20 cellular contexts compared by ENCODE assay signal in the genomic region with DNA sequence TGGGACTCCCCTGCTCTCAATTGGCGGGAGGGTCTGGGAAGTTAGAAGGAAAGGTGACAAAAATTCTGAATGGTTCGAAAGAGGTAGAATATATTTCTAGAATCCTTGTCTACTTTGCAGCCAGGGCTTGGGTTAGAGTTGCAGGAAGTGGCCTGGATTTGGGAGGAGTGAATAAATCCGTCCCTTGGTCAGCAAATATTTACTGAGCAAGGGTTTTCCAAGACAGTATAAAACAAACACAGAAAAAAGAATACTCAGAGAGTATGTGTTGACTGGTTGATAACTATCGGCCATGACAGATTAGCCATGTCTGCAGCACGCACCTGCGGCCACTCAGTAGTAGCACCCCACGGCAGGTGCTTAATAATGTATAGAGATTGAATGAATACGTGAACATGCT. TPM values are rescaled to one million over a fixed set of nuclear protein-coding genes. Genes with fewer than 3 reads are reported as not detected.
DNase-seq lines count a peak whose midpoint lies in the region; TF ChIP-seq lines count a peak whose summit lies in the region.
"Had no signal": no experiment of that assay in that cellular context is flagged by ENCODE, and none has a peak within 500 bp of the region (broad histone marks: within the 10 kb centered on the region; RNA-seq: fewer than 3 reads in every experiment).

No MANE protein-coding gene starts in this region.

- H3K4me3 Mint-ChIP-seq in activated T-cell treated with anti-CD3 and anti-CD28 coated beads, Interleukin-2, amount 50 U/mL, for 24 hours = peak overlapping the region; percentile 94
- H3K4me3 Mint-ChIP-seq in activated naive CD8-positive, alpha-beta T cell treated with anti-CD3 and anti-CD28 coated beads for 36 hours = peak overlapping the region; percentile 91
- peak overlapping the region; percentile 7 for H3K4me3 Mint-ChIP-seq in progenitor cell of endocrine pancreas (ENCODE audit: low read depth)

- peak overlapping the region; percentile 24 for H3K4me2 ChIP-seq in Karpas-422 (ENCODE audit: low read depth, low read length, poor library complexity, severe bottlenecking)

- no peak overlapping the region for H3K9ac ChIP-seq in Karpas-422 (ENCODE audit: low read length)

- H2AFZ ChIP-seq in Karpas-422 (ENCODE audit: low read length) = no peak overlapping the region

- H3K79me2 ChIP-seq in Karpas-422 (ENCODE audit: low read length) = no peaks in the 10 kb centered on the region

- no peaks in the 10 kb centered on the region for H3K27me3 ChIP-seq in Karpas-422 (ENCODE audit: low read length)
- H3K27me3 ChIP-seq: body of pancreas, SJSA1 had no signal

- H4K20me1 ChIP-seq in Karpas-422 (ENCODE audit: insufficient read depth, low read depth, low read length) = no peaks in the 10 kb centered on the region

- no peak for DNase-seq in activated T-cell treated with anti-CD3 and anti-CD28 coated beads, Interleukin-2, amount 50 U/mL, for 24 hours
- DNase-seq in activated T-cell treated with anti-CD3 and anti-CD28 coated beads, Interleukin-2, amount 50 U/mL, for 48 hours = no peak
- no peak for DNase-seq in Karpas-422
- DNase-seq in activated naive CD8-positive, alpha-beta T cell treated with anti-CD3 and anti-CD28 coated beads for 36 hours = no peak
- no peak for DNase-seq in progenitor cell of endocrine pancreas (ENCODE audit: low spot score, unreplicated experiment)
- DNase-seq in AG08395 (ENCODE audit: low spot score) = no peak
- no peak for DNase-seq in AG08396 (ENCODE audit: low spot score)
- no peak for DNase-seq in COR-L47 (lab: John Stamatoyannopoulos, UW)
- DNase-seq: activated CD4-positive, alpha-beta T cell treated with anti-CD3 and anti-CD28 coated beads, Interleukin-2, amount 50 U/mL, for 48 hours; body of pancreas; dermis blood vessel endothelial cell; HCEC 1CT; mammary epithelial cell; NCI-H2029; NCI-H524; OCI-M1; stimulated activated CD4-positive, alpha-beta T cell treated with anti-CD3 and anti-CD28 coated beads, Interleukin-15, amount 100 ng/mL, for 24 hours had no signal

- no peaks in the 10 kb centered on the region for H3K9me2 ChIP-seq in Karpas-422 (replicated peaks; ENCODE audit: insufficient read depth, low read length)

- H3K4me1 Mint-ChIP-seq in activated T-cell treated with anti-CD3 and anti-CD28 coated beads, Interleukin-2, amount 50 U/mL, for 24 hours (ENCODE audit: low read depth) = peaks cover 91% of the 10 kb centered on the region
- H3K4me1 Mint-ChIP-seq in activated naive CD8-positive, alpha-beta T cell treated with anti-CD3 and anti-CD28 coated beads for 36 hours = peaks cover 86% of the 10 kb centered on the region
- peaks cover 39% of the 10 kb centered on the region for H3K4me1 Mint-ChIP-seq in progenitor cell of endocrine pancreas (ENCODE audit: low read depth)

- H3K9me3 ChIP-seq in Karpas-422 (ENCODE audit: low read length) = no peaks in the 10 kb centered on the region
- H3K9me3 ChIP-seq: body of pancreas, SJSA1 had no signal

- no peaks in the 10 kb centered on the region for H3K36me3 ChIP-seq in Karpas-422 (ENCODE audit: insufficient read depth, low read length)

- H3K27ac Mint-ChIP-seq in activated T-cell treated with anti-CD3 and anti-CD28 coated beads, Interleukin-2, amount 50 U/mL, for 24 hours = peak overlapping the region; percentile 96
- peak overlapping the region; percentile 97 for H3K27ac Mint-ChIP-seq in activated naive CD8-positive, alpha-beta T cell treated with anti-CD3 and anti-CD28 coated beads for 36 hours
- no peak overlapping the region for H3K27ac Mint-ChIP-seq in progenitor cell of endocrine pancreas

- H3K4me3 ChIP-seq in Karpas-422 (ENCODE audit: low read length) = no peak overlapping the region
- H3K4me3 ChIP-seq: body of pancreas, SJSA1 had no signal

- H3K27me3 Mint-ChIP-seq in activated T-cell treated with anti-CD3 and anti-CD28 coated beads, Interleukin-2, amount 50 U/mL, for 24 hours = peaks cover 3% of the 10 kb centered on the region
- peaks cover 46% of the 10 kb centered on the region for H3K27me3 Mint-ChIP-seq in activated naive CD8-positive, alpha-beta T cell treated with anti-CD3 and anti-CD28 coated beads for 36 hours
- H3K27me3 Mint-ChIP-seq in progenitor cell of endocrine pancreas = peaks cover 78% of the 10 kb centered on the region

- no peaks in the 10 kb centered on the region for H3K9me3 Mint-ChIP-seq in activated T-cell treated with anti-CD3 and anti-CD28 coated beads, Interleukin-2, amount 50 U/mL, for 24 hours
- H3K9me3 Mint-ChIP-seq in activated naive CD8-positive, alpha-beta T cell treated with anti-CD3 and anti-CD28 coated beads for 36 hours = no peaks in the 10 kb centered on the region
- H3K9me3 Mint-ChIP-seq in progenitor cell of endocrine pancreas (ENCODE audit: low read depth) = no peaks in the 10 kb centered on the region

- H3K27ac ChIP-seq in Karpas-422 (ENCODE audit: low read length) = no peak overlapping the region
- H3K27ac ChIP-seq: body of pancreas, SJSA1 had no signal

- no peak for TF ChIP-seq CTCF in progenitor cell of endocrine pancreas (IDR thresholded peaks at IDR 0.05; ENCODE audit: unreplicated experiment)

- peaks cover 68% of the 10 kb centered on the region for H3K36me3 Mint-ChIP-seq in activated T-cell treated with anti-CD3 and anti-CD28 coated beads, Interleukin-2, amount 50 U/mL, for 24 hours (ENCODE audit: low read depth)
- H3K36me3 Mint-ChIP-seq in activated naive CD8-positive, alpha-beta T cell treated with anti-CD3 and anti-CD28 coated beads for 36 hours = peaks cover 50% of the 10 kb centered on the region
- H3K36me3 Mint-ChIP-seq in progenitor cell of endocrine pancreas (ENCODE audit: insufficient read depth) = peaks cover 17% of the 10 kb centered on the region

- H3K4me1 ChIP-seq in Karpas-422 (ENCODE audit: low read length) = peaks cover 19% of the 10 kb centered on the region

RNA-seq across cellular contexts. Expression of a gene that starts 3.5 kb away (rescaled TPM):
- total RNA-seq in Karpas-422 (2014; rRNA removed; shearing (Covaris generic); ENCODE audit: low replicate concordance) = 0.22 and 0.32 TPM in 2 replicates
- total RNA-seq in activated naive CD8-positive, alpha-beta T cell treated with anti-CD3 and anti-CD28 coated beads for 36 hours = 10 to 100 TPM; 64.8 to 67.7 TPM
- 2.2 and 2.5 TPM in 2 replicates for total RNA-seq in progenitor cell of endocrine pancreas
- total RNA-seq: body of pancreas, temporal lobe had no signal

RNA-seq across cellular contexts. Expression of a gene that starts 9.6 kb away (rescaled TPM):
- 5.0 and 7.3 TPM in 2 replicates for total RNA-seq in Karpas-422 (2014; rRNA removed; shearing (Covaris generic); ENCODE audit: low replicate concordance)
- 10 to 100 TPM; 23.3 to 25.1 TPM for total RNA-seq in activated naive CD8-positive, alpha-beta T cell treated with anti-CD3 and anti-CD28 coated beads for 36 hours
- total RNA-seq in progenitor cell of endocrine pancreas = 414 and 480 TPM in 2 replicates

RNA-seq across cellular contexts. Expression of a gene that starts 13.6 kb away (rescaled TPM):
- not detected in 2 replicates for total RNA-seq in Karpas-422 (2014; rRNA removed; shearing (Covaris generic); ENCODE audit: low replicate concordance)
- 1 to 10 TPM; 2.2 to 2.5 TPM for total RNA-seq in activated naive CD8-positive, alpha-beta T cell treated with anti-CD3 and anti-CD28 coated beads for 36 hours
- 1.5 and 2.1 TPM in 2 replicates for total RNA-seq in progenitor cell of endocrine pancreas
- total RNA-seq: dermis blood vessel endothelial cell, MCF 10A, SJSA1 had no signal

RNA-seq across cellular contexts. Expression of a gene that starts 22.8 kb away (rescaled TPM):
- 183 and 263 TPM in 2 replicates for total RNA-seq in Karpas-422 (2014; rRNA removed; shearing (Covaris generic); ENCODE audit: low replicate concordance)
- 100 to 1,000 TPM; 134 to 141 TPM for total RNA-seq in activated naive CD8-positive, alpha-beta T cell treated with anti-CD3 and anti-CD28 coated beads for 36 hours
- 281 and 305 TPM in 2 replicates for total RNA-seq in progenitor cell of endocrine pancreas

RNA-seq across cellular contexts. Expression of a gene that starts 45.8 kb away (rescaled TPM):
- not detected in 2 replicates for total RNA-seq in Karpas-422 (2014; rRNA removed; shearing (Covaris generic); ENCODE audit: low replicate concordance)
- total RNA-seq in activated naive CD8-positive, alpha-beta T cell treated with anti-CD3 and anti-CD28 coated beads for 36 hours = under 1 TPM; 0.54 to 0.76 TPM
- 5.5 and 6.3 TPM in 2 replicates for total RNA-seq in progenitor cell of endocrine pancreas
- total RNA-seq: MCF 10A had no signal

Comparison
In these comparisons a context has a peak if more than half of its experiments do, and no peak if none do; other contexts are left out.
1. H3K4me3 Mint-ChIP-seq: peak in every context shown above with its lines; median percentile 94 in activated T-cell treated with anti-CD3 and anti-CD28 coated beads, Interleukin-2, amount 50 U/mL, for 24 hours; 91 in activated naive CD8-positive, alpha-beta T cell treated with anti-CD3 and anti-CD28 coated beads for 36 hours; 7 in progenitor cell of endocrine pancreas.
2. RNA of a gene that starts 3.5 kb away (total RNA-seq): 64.8 to 67.7 TPM in activated naive CD8-positive, alpha-beta T cell treated with anti-CD3 and anti-CD28 coated beads for 36 hours; 2.2 to 2.5 TPM in progenitor cell of endocrine pancreas and 0.22 to 0.32 TPM in Karpas-422; every median in the first group is over 10 times any median in the second.
3. RNA of a gene that starts 9.6 kb away (total RNA-seq): 414 to 480 TPM in progenitor cell of endocrine pancreas; 23.3 to 25.1 TPM in activated naive CD8-positive, alpha-beta T cell treated with anti-CD3 and anti-CD28 coated beads for 36 hours and 5.0 to 7.3 TPM in Karpas-422; every median in the first group is over 10 times any median in the second.